9 cellular contexts compared by ENCODE assay signal in the genomic region with DNA sequence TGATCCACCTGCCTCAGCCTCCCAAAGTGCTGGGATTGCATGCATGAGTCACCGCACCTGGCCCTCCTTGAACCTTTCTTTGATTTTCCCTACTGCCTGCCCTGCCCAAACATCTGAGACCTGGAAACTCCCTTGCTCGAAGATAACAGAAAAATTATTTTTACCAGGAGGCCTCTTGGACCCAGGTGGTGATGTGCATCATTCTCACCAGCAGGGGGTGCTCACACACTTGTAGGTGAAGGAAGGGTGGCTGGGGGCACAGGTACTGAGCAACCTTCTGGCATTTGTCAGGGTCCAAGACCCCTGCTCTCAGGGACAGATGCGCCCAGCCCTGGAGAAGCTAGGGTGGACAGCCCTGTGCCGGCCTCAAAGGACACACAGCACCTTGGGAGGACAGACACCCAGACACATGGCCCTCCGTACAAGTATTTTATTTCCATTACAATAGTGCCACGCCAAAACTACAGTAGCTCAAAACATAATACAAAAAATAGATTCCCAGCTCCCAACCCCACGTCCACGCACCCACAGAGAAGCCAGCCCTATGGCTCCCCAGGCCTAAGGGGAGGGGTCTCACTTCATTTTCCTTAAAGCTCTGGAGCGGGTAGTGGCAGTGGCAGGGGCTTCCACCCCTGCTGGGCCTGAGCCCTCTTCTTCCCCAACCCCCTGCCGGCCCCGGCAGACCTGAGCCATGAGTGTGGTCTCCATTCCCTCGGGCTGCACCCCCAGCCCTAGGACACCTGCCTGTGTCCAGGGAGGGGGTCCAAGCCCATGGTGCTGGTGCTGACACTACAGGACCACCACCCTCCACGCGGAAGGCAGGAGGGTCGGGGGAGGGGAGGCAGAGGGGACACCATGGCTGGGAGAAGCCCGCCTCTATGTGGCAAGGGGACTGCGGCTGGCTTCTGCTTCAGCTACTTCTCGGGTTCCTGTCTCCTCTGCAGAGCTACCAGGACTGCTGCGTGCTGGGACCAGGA.
DNase-seq lines count a peak whose midpoint lies in the region; ATAC-seq lines count a peak whose summit lies in the region.
"Had no signal": no experiment of that assay in that cellular context is flagged by ENCODE, and none has a peak within 500 bp of the region (broad histone marks: within the 10 kb centered on the region; RNA-seq: fewer than 3 reads in every experiment).

No MANE protein-coding gene starts in this region.

- DNase-seq in ELR (ENCODE audit: low read depth) (peak; percentile 64), LoVo (ENCODE audit: low spot score) (peak; percentile 28), memory B cell (ENCODE audit: low spot score in 2 of 2) (peak; percentile 69 to 72), SHP77 treated with DMSO at 0.1 percent for 48 hours (lab: John Stamatoyannopoulos, UW) (no peak)
- DNase-seq in central memory CD8-positive, alpha-beta T cell (ENCODE audit: low spot score in 2 of 2) = peak; percentile 40 to 51
- peak; percentile 55 for DNase-seq in stimulated activated CD8-positive, alpha-beta memory T cell treated with anti-CD3 and anti-CD28 coated beads, Interleukin-4, amount 100 ng/mL, for 24 hours (ENCODE audit: low read depth)

- no peaks in the 10 kb centered on the region for H3K4me1 Mint-ChIP-seq in central memory CD8-positive, alpha-beta T cell
- H3K4me1 Mint-ChIP-seq in memory B cell = peaks cover 3% of the 10 kb centered on the region

- H3K27me3 Mint-ChIP-seq in central memory CD8-positive, alpha-beta T cell = no peaks in the 10 kb centered on the region
- H3K27me3 Mint-ChIP-seq in memory B cell = no peaks in the 10 kb centered on the region
- H3K27me3 Mint-ChIP-seq: activated naive CD8-positive, alpha-beta T cell had no signal

- H3K36me3 Mint-ChIP-seq in central memory CD8-positive, alpha-beta T cell (ENCODE audit: insufficient read depth) = peaks cover 29% of the 10 kb centered on the region
- peaks cover 17% of the 10 kb centered on the region for H3K36me3 Mint-ChIP-seq in memory B cell

- no peaks in the 10 kb centered on the region for H3K9me3 Mint-ChIP-seq in central memory CD8-positive, alpha-beta T cell
- H3K9me3 Mint-ChIP-seq in memory B cell = no peaks in the 10 kb centered on the region

- H3K27ac Mint-ChIP-seq in central memory CD8-positive, alpha-beta T cell (ENCODE audit: low read depth) = no peak overlapping the region
- peak overlapping the region; percentile 54 for H3K27ac Mint-ChIP-seq in memory B cell
- H3K27ac Mint-ChIP-seq: activated naive CD8-positive, alpha-beta T cell had no signal

- no peak overlapping the region for H3K4me3 Mint-ChIP-seq in central memory CD8-positive, alpha-beta T cell
- H3K4me3 Mint-ChIP-seq in memory B cell = no peak overlapping the region
- H3K4me3 Mint-ChIP-seq: activated naive CD8-positive, alpha-beta T cell had no signal

- peak; percentile 34 to 57 for ATAC-seq in activated CD4-positive, CD25-positive, alpha-beta regulatory T cell treated with anti-CD3 and anti-CD28 coated beads, Interleukin-2, amount 50 U/mL, for 24 hours
- no peak for ATAC-seq in central memory CD8-positive, alpha-beta T cell (replicated peaks; ENCODE audit: extremely low read depth, poor library complexity, severe bottlenecking)
- peak; percentile 77 for ATAC-seq in memory B cell (ENCODE audit: low read depth)
- no peak for ATAC-seq in HG02623 (IDR thresholded peaks at IDR 0.05; ENCODE audit: unreplicated experiment)

Comparison
In these comparisons a context has a peak if more than half of its experiments do, and no peak if none do; other contexts are left out.
1. ATAC-seq: peak in activated CD4-positive, CD25-positive, alpha-beta regulatory T cell treated with anti-CD3 and anti-CD28 coated beads, Interleukin-2, amount 50 U/mL, for 24 hours (2 of 2) and memory B cell (single experiment); none in central memory CD8-positive, alpha-beta T cell (single experiment) and HG02623 (single experiment).